ENCODE assay signal across 23 cellular contexts in the genomic region with DNA sequence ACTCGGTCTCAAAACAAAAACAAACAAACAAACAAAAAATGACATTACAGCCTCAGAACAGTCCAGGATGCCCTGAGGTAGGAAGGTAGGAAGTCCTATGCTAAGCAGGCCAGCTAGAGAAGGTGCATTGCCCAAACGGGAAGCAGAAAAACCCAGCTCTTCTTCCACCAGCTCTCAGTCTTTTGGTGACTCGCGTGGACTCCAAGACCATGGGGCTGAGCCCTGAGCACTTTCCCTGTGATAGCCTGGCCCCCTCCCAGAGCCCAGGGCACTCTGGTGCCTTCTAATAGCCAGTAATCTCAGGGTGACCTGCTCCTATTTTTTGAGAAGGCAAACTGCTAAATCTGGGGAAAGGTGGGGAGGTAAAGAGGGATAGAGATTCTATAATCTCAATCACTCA. TPM values are rescaled to one million over a fixed set of nuclear protein-coding genes. Genes with fewer than 3 reads are reported as not detected.
A peak's percentile ranks its signal among the peaks of the same experiment; 100 is the strongest.
DNase-seq lines count a peak whose midpoint lies in the region; ATAC-seq and TF ChIP-seq lines count a peak whose summit lies in the region.
"Had no signal": no experiment of that assay in that cellular context is flagged by ENCODE, and none has a peak within 500 bp of the region (broad histone marks: within the 10 kb centered on the region; RNA-seq: fewer than 3 reads in every experiment).

No MANE protein-coding gene starts in this region.

- peak overlapping the region; percentile 65 to 70 for H2BK12ac ChIP-seq in mesenchymal stem cell (ENCODE audit: low read length in 2 of 2)

- H3K23ac ChIP-seq in mesenchymal stem cell (ENCODE audit: low read length in 2 of 2) = no peak overlapping the region

- TF ChIP-seq CTCF in mammary epithelial cell (conservative IDR thresholded peaks at IDR 0.05 in 1 of 2, IDR thresholded peaks at IDR 0.05 in 1 of 2; ENCODE audit: extremely low read depth in 1 of 2, insufficient read depth in 1 of 2, low read depth in 1 of 2, low read length in 2 of 2) (no peak), breast epithelium (IDR thresholded peaks at IDR 0.05) (no peak), NB4 (IDR thresholded peaks at IDR 0.05; ENCODE audit: low read depth, low read length) (no peak), foreskin fibroblast (IDR thresholded peaks at IDR 0.05; ENCODE audit: low read depth, low read length) (no peak), spleen (IDR thresholded peaks at IDR 0.05 in 8 of 11, conservative IDR thresholded peaks at IDR 0.05 in 3 of 11) (no peak)

- no peaks in the 10 kb centered on the region for H3K9me3 ChIP-seq in mammary epithelial cell (replicated peaks; ENCODE audit: insufficient read depth, low read length)
- no peaks in the 10 kb centered on the region for H3K9me3 ChIP-seq in breast epithelium
- H3K9me3 ChIP-seq in mesenchymal stem cell (ENCODE audit: control insufficient read depth, low read length) = no peaks in the 10 kb centered on the region
- no peaks in the 10 kb centered on the region for H3K9me3 ChIP-seq in spleen

- peak overlapping the region; percentile 9 to 24 for H3K4ac ChIP-seq in mesenchymal stem cell (ENCODE audit: low read depth in 1 of 2, low read length in 2 of 2)

- H3K4me1 Mint-ChIP-seq in activated CD8-positive, alpha-beta T cell treated with anti-CD3 and anti-CD28 coated beads, Interleukin-2, amount 10 ng/mL, durations not matched to agents 7 days and 5 days (ENCODE audit: low read depth) = peaks cover 24% of the 10 kb centered on the region

- H2BK15ac ChIP-seq in mesenchymal stem cell (ENCODE audit: low read depth, poor library complexity, severe bottlenecking) = peak overlapping the region; percentile 94

- intact Hi-C loops in mammary epithelial cell (cut with micrococcal nuclease) = no loop called here
- intact Hi-C loops in breast epithelium (cut with DNase I; ENCODE audit: low total_unique reads) = no loop called here
- intact Hi-C loops in spleen (cut with DNase I; ENCODE audit: low total_unique reads) = no loop called here

- H3K27ac ChIP-seq in mammary epithelial cell (ENCODE audit: insufficient read depth, low read depth, low read length) (peak overlapping the region; percentile 20), breast epithelium (no peak overlapping the region), mesenchymal stem cell (ENCODE audit: low read length, poor library complexity, severe bottlenecking) (no peak overlapping the region), spleen (no peak overlapping the region)
- H3K27ac ChIP-seq: KMS-11 had no signal

- no peak overlapping the region for H3K27ac Mint-ChIP-seq in activated CD8-positive, alpha-beta T cell treated with anti-CD3 and anti-CD28 coated beads, Interleukin-2, amount 10 ng/mL, durations not matched to agents 7 days and 5 days
- H3K27ac Mint-ChIP-seq: CD8-positive, alpha-beta memory T cell had no signal

- H4K8ac ChIP-seq in mesenchymal stem cell (ENCODE audit: low read length) = no peak overlapping the region

- no peaks in the 10 kb centered on the region for H3K9me3 Mint-ChIP-seq in activated CD8-positive, alpha-beta T cell treated with anti-CD3 and anti-CD28 coated beads, Interleukin-2, amount 10 ng/mL, durations not matched to agents 7 days and 5 days (ENCODE audit: insufficient read depth)

- H3K18ac ChIP-seq in mesenchymal stem cell (ENCODE audit: low read depth in 1 of 2, low read length in 2 of 2) = peak overlapping the region in 1 of 2 experiments; percentile 6

- no peak overlapping the region for H3K4me3 Mint-ChIP-seq in activated CD8-positive, alpha-beta T cell treated with anti-CD3 and anti-CD28 coated beads, Interleukin-2, amount 10 ng/mL, durations not matched to agents 7 days and 5 days
- H3K4me3 Mint-ChIP-seq: CD8-positive, alpha-beta memory T cell had no signal

- TF ChIP-seq POLR2A in breast epithelium (IDR thresholded peaks at IDR 0.05) (no peak), NB4 (IDR thresholded peaks at IDR 0.05; ENCODE audit: extremely low read depth, insufficient read length) (no peak), spleen (IDR thresholded peaks at IDR 0.05) (no peak)

- no peak for ATAC-seq in HG03469 (IDR thresholded peaks at IDR 0.05; ENCODE audit: unreplicated experiment)
- no peak for ATAC-seq in activated CD8-positive, alpha-beta T cell treated with anti-CD3 and anti-CD28 coated beads, Interleukin-2, amount 10 ng/mL, durations not matched to agents 7 days and 5 days
- ATAC-seq: SK-N-SH treated with all-trans-retinoic acid at 6 μM for 48 hours had no signal

- peak overlapping the region; percentile 53 for H2AK5ac ChIP-seq in mesenchymal stem cell (ENCODE audit: low read length, severe bottlenecking)

- in situ Hi-C loops in mammary epithelial cell (cut with MboI; ENCODE audit: low sequenced_read_pairs in 2 of 2) = no loop called here

- CTCF ChIA-PET in mammary epithelial cell (lab: Charles Lee; ENCODE audit: low non-redundant PET) = no interaction called here
- CTCF ChIA-PET in activated CD8-positive, alpha-beta T cell treated with anti-CD3 and anti-CD28 coated beads, Interleukin-2, amount 10 ng/mL, durations not matched to agents 7 days and 5 days (lab: Charles Lee) = interaction anchor here (1.2 to 9.5 kb wide), 3 partner anchors 16 to 60 kb away, joined by 3 to 147 read pairs (median 3); no protein-coding TSS in a partner anchor

- peaks cover 11% of the 10 kb centered on the region for H3K27me3 Mint-ChIP-seq in activated CD8-positive, alpha-beta T cell treated with anti-CD3 and anti-CD28 coated beads, Interleukin-2, amount 10 ng/mL, durations not matched to agents 7 days and 5 days (ENCODE audit: low read depth)

- dilution Hi-C loops in mammary epithelial cell (cut with HindIII; ENCODE audit: low sequenced_read_pairs) = no loop called here

- peak overlapping the region; percentile 62 for H4K91ac ChIP-seq in mesenchymal stem cell (ENCODE audit: low read length)

- H3K27me3 ChIP-seq in mammary epithelial cell (ENCODE audit: insufficient read depth, low read length) (no peaks in the 10 kb centered on the region), breast epithelium (no peaks in the 10 kb centered on the region), mesenchymal stem cell (ENCODE audit: control insufficient read depth in 1 of 2, insufficient read depth in 1 of 2, low read length in 2 of 2) (no peaks in the 10 kb centered on the region), spleen (replicated peaks in 1 of 7) (peaks cover 0 to 15% (median 0%) of the 10 kb centered on the region in 7 donors)

- BruUV-seq in mammary epithelial cell (replicated peaks; lab: Mats Ljungman, UMichigan) = no TSS peak

- H3K36me3 ChIP-seq in mammary epithelial cell (ENCODE audit: insufficient read depth, low read length) (no peaks in the 10 kb centered on the region), breast epithelium (no peaks in the 10 kb centered on the region), mesenchymal stem cell (ENCODE audit: control insufficient read depth in 1 of 2, insufficient read depth in 2 of 2, low read depth in 1 of 2, low read length in 2 of 2) (no peaks in the 10 kb centered on the region), spleen (no peaks in the 10 kb centered on the region)

- H2BK120ac ChIP-seq in mesenchymal stem cell (ENCODE audit: low read depth, low read length) = no peak overlapping the region

- H2AFZ ChIP-seq in mammary epithelial cell (ENCODE audit: low read depth, low read length) = no peak overlapping the region
- no peak overlapping the region for H2AFZ ChIP-seq in mesenchymal stem cell (ENCODE audit: low read depth, low read length)

- H3K79me2 ChIP-seq in mammary epithelial cell (ENCODE audit: insufficient read depth, low read length) = no peaks in the 10 kb centered on the region

- 39% methylated on average over 4 of the region's 4 CpGs for WGBS in mammary epithelial cell (ENCODE audit: low coverage, missing lambda C conversion rate)
- 62% methylated on average over 4 of the region's 4 CpGs for WGBS in mesenchymal stem cell
- WGBS in spleen, 5 donors = 55 to 89% (median 70%) methylated on average over 4 of the region's 4 CpGs

- DNase-seq in mammary epithelial cell (peak; percentile 39), breast epithelium (ENCODE audit: low spot score in 2 of 2) (no peak), NB4 (ENCODE audit: low read depth) (peak; percentile 34), mesenchymal stem cell (no peak), foreskin fibroblast (no peak), spleen (no peak)
- DNase-seq in activated CD8-positive, alpha-beta T cell treated with anti-CD3 and anti-CD28 coated beads, Interleukin-2, amount 10 ng/mL, durations not matched to agents 7 days and 5 days = no peak
- DNase-seq: 8988T; CD8-positive, alpha-beta memory T cell; DMS79; NCI-H1105; NCI-H1694; NCI-H2081 treated with DMSO at 0.1 percent for 48 hours; NK-92 treated with Interleukin-12 subunit alpha and Interleukin-12 subunit beta, amount 100 ng/mL, for 24 hours; OCI-M1; SHP77 had no signal

- H3K4me2 ChIP-seq in mammary epithelial cell (ENCODE audit: insufficient read depth, low read depth, low read length) (no peak overlapping the region), mesenchymal stem cell (ENCODE audit: low read length, poor library complexity, severe bottlenecking) (no peak overlapping the region)

- H3K9ac ChIP-seq in mammary epithelial cell (ENCODE audit: insufficient read depth, low read length) = no peak overlapping the region
- no peak overlapping the region for H3K9ac ChIP-seq in mesenchymal stem cell (ENCODE audit: low read length)
- H3K9ac ChIP-seq: KMS-11 had no signal

- H3K4me3 ChIP-seq in mammary epithelial cell (replicated peaks in 1 of 3; ENCODE audit: insufficient read depth in 1 of 3, low read depth in 2 of 3, low read length in 3 of 3) (no peak overlapping the region), breast epithelium (no peak overlapping the region), NB4 (ENCODE audit: low read depth, low read length) (no peak overlapping the region), mesenchymal stem cell (ENCODE audit: insufficient read depth in 1 of 2, low read depth in 1 of 2, low read length in 2 of 2) (no peak overlapping the region), foreskin fibroblast (ENCODE audit: low read depth in 1 of 2, low read length in 2 of 2) (no peak overlapping the region), spleen (no peak overlapping the region)

- no peaks in the 10 kb centered on the region for H3K79me1 ChIP-seq in mesenchymal stem cell (replicated peaks; ENCODE audit: low read length, poor library complexity, severe bottlenecking)

- H3K36me3 Mint-ChIP-seq in activated CD8-positive, alpha-beta T cell treated with anti-CD3 and anti-CD28 coated beads, Interleukin-2, amount 10 ng/mL, durations not matched to agents 7 days and 5 days (ENCODE audit: low read depth) = no peaks in the 10 kb centered on the region
- H3K36me3 Mint-ChIP-seq: CD8-positive, alpha-beta memory T cell had no signal

- no peak overlapping the region for H3K14ac ChIP-seq in mesenchymal stem cell (ENCODE audit: low read length in 2 of 2)

- no peaks in the 10 kb centered on the region for H4K20me1 ChIP-seq in mammary epithelial cell (ENCODE audit: insufficient read depth, low read length)

- no peak overlapping the region for H2BK5ac ChIP-seq in mesenchymal stem cell (ENCODE audit: low read depth, low read length, poor library complexity, severe bottlenecking)

- peaks cover 74% of the 10 kb centered on the region for H3K4me1 ChIP-seq in mammary epithelial cell (ENCODE audit: insufficient read depth, low read length)
- H3K4me1 ChIP-seq in breast epithelium = peaks cover 4 to 29% of the 10 kb centered on the region in 2 donors
- H3K4me1 ChIP-seq in mesenchymal stem cell (ENCODE audit: control insufficient read depth, insufficient read depth, low read depth, low read length) = peaks cover 39% of the 10 kb centered on the region
- peaks cover 0 to 45% (median 23%) of the 10 kb centered on the region in 6 donors for H3K4me1 ChIP-seq in spleen

- POLR2A ChIA-PET in activated CD8-positive, alpha-beta T cell treated with anti-CD3 and anti-CD28 coated beads, Interleukin-2, amount 10 ng/mL, durations not matched to agents 7 days and 5 days (lab: Charles Lee) = no interaction called here

RNA-seq across cellular contexts. Expression of a gene that starts 16.1 kb away (rescaled TPM):
- total RNA-seq in mammary epithelial cell (100 to 1,000 TPM; 132 to 205 TPM), breast epithelium (100 to 1,000 TPM in 1 of 3 donors, 10 to 100 TPM in 2; 65.7 to 116 (median 92.7) TPM), spleen (10 to 100 TPM in 3 of 7 donors, 1 to 10 TPM in 4; 3.7 to 17.4 (median 8.1) TPM)
- polyA plus RNA-seq in mammary epithelial cell (96.4 TPM), spleen (1 to 10 TPM; 3.6 to 8.7 (median 5.6) TPM)
- polyA minus RNA-seq in mammary epithelial cell = 27.0 TPM
- polyA plus RNA-seq in mesenchymal stem cell (2013, experiment 1 of 2) = 42.7 TPM
- 42.7 TPM for polyA plus RNA-seq in mesenchymal stem cell (2013, experiment 2 of 2)
- 10 to 100 TPM; 17.3 to 18.7 TPM for total RNA-seq in activated CD8-positive, alpha-beta T cell treated with anti-CD3 and anti-CD28 coated beads, Interleukin-2, amount 10 ng/mL, durations not matched to agents 7 days and 5 days

RNA-seq across cellular contexts. Expression of a gene that starts 31.4 kb away (rescaled TPM):
- not detected for total RNA-seq in mammary epithelial cell
- 0.07 TPM for polyA plus RNA-seq in mammary epithelial cell
- not detected for polyA minus RNA-seq in mammary epithelial cell
- total RNA-seq in breast epithelium = under 1 TPM in 2 of 3 donors, not detected in 1; 0.15 to 0.66 TPM
- not detected for polyA plus RNA-seq in mesenchymal stem cell (2013, experiment 1 of 2)
- polyA plus RNA-seq in mesenchymal stem cell (2013, experiment 2 of 2) = not detected
- total RNA-seq in activated CD8-positive, alpha-beta T cell treated with anti-CD3 and anti-CD28 coated beads, Interleukin-2, amount 10 ng/mL, durations not matched to agents 7 days and 5 days = not detected
- total RNA-seq in spleen = not detected
- polyA plus RNA-seq in spleen = 1 to 10 TPM in 1 of 3 donors, under 1 TPM in 2; 0.26 to 1.2 (median 0.26) TPM
- total RNA-seq: CD8-positive, alpha-beta memory T cell; HT-29; NCI-H460 had no signal
- polyA plus RNA-seq: CD8-positive, alpha-beta memory T cell had no signal

RNA-seq across cellular contexts. Expression of a gene that starts 53.8 kb away (rescaled TPM):
- 100 to 1,000 TPM; 101 to 212 TPM for total RNA-seq in mammary epithelial cell
- polyA plus RNA-seq in mammary epithelial cell = 71.7 TPM
- polyA minus RNA-seq in mammary epithelial cell = 91.3 TPM
- total RNA-seq in breast epithelium = 10 to 100 TPM in 2 of 3 donors, not detected in 1; 13.1 to 18.0 TPM
- not detected for polyA plus RNA-seq in mesenchymal stem cell (2013, experiment 1 of 2)
- polyA plus RNA-seq in mesenchymal stem cell (2013, experiment 2 of 2) = not detected
- not detected for total RNA-seq in activated CD8-positive, alpha-beta T cell treated with anti-CD3 and anti-CD28 coated beads, Interleukin-2, amount 10 ng/mL, durations not matched to agents 7 days and 5 days
- 1 to 10 TPM in 2 of 7 donors, under 1 TPM in 2, not detected in 3; 0.64 to 2.0 (median 1.3) TPM for total RNA-seq in spleen
- polyA plus RNA-seq in spleen = 1 to 10 TPM in 2 of 3 donors, under 1 TPM in 1; 0.96 to 4.0 (median 2.4) TPM
- total RNA-seq: CD8-positive, alpha-beta memory T cell; NCI-H460; RPMI7951 had no signal
- polyA plus RNA-seq: BJ; CD8-positive, alpha-beta memory T cell had no signal

RNA-seq across cellular contexts. Expression of a gene that starts 54.0 kb away (rescaled TPM):
- total RNA-seq in mammary epithelial cell = 100 to 1,000 TPM; 145 to 609 TPM
- polyA plus RNA-seq in mammary epithelial cell = 231 TPM
- 209 TPM for polyA minus RNA-seq in mammary epithelial cell
- 1,000 to 10,000 TPM in 1 of 3 donors, 100 to 1,000 TPM in 2; 186 to 1,491 (median 767) TPM for total RNA-seq in breast epithelium
- 86.6 TPM for polyA plus RNA-seq in mesenchymal stem cell (2013, experiment 1 of 2)
- 85.7 TPM for polyA plus RNA-seq in mesenchymal stem cell (2013, experiment 2 of 2)
- 10 to 100 TPM; 78.7 to 80.9 TPM for total RNA-seq in activated CD8-positive, alpha-beta T cell treated with anti-CD3 and anti-CD28 coated beads, Interleukin-2, amount 10 ng/mL, durations not matched to agents 7 days and 5 days
- total RNA-seq in spleen = 100 to 1,000 TPM; 115 to 360 (median 188) TPM
- 100 to 1,000 TPM in 2 of 3 donors, 10 to 100 TPM in 1; 67.1 to 180 (median 108) TPM for polyA plus RNA-seq in spleen

Comparison
In these comparisons a context has a peak if more than half of its experiments do, and no peak if none do; other contexts are left out.
1. DNase-seq: peak in mammary epithelial cell (single experiment) and NB4 (single experiment); none in breast epithelium (0 of 2), mesenchymal stem cell (single experiment), activated CD8-positive, alpha-beta T cell treated with anti-CD3 and anti-CD28 coated beads, Interleukin-2, amount 10 ng/mL, durations not matched to agents 7 days and 5 days (single experiment), foreskin fibroblast (0 of 2) and spleen (single experiment).
2. RNA of a gene that starts 53.8 kb away (total RNA-seq): 101 to 212 TPM in mammary epithelial cell; 13.1 to 18.0 TPM in breast epithelium, 0.64 to 2.0 TPM in spleen and not detected in activated CD8-positive, alpha-beta T cell treated with anti-CD3 and anti-CD28 coated beads, Interleukin-2, amount 10 ng/mL, durations not matched to agents 7 days and 5 days; every median in the first group is over 4 times any median in the second.